14 cellular contexts compared by ENCODE assay signal in genomic region chr3:149114458-149114857, GRCh38.
"Had no signal": no experiment of that assay in that cellular context is flagged by ENCODE, and none has a peak within 500 bp of the region (broad histone marks: within the 10 kb centered on the region; RNA-seq: fewer than 3 reads in every experiment).

No MANE protein-coding gene starts in this region.

- DNase-seq: activated effector memory CD4-positive, alpha-beta T cell treated with Interleukin-2 at 50 U/mL for 16 hours; activated T-cell treated with anti-CD3 and anti-CD28 coated beads, Interleukin-2, amount 50 U/mL, for 1 hour; foreskin melanocyte; heart left ventricle; kidney; lower lobe of right lung; naive thymus-derived CD4-positive, alpha-beta T cell; sigmoid colon; stimulated activated CD4-positive, alpha-beta T cell treated with anti-CD3 and anti-CD28 coated beads, Interleukin-2, amount 100 ng/mL, for 24 hours; stimulated activated naive CD4-positive, alpha-beta T cell had no signal

- H3K4me1 Mint-ChIP-seq: activated naive CD4-positive, alpha-beta T cell treated with anti-CD3 and anti-CD28 coated beads, Interleukin-2, amount 50 U/mL, for 24 hours; naive thymus-derived CD4-positive, alpha-beta T cell had no signal

- H3K27me3 Mint-ChIP-seq: activated naive CD4-positive, alpha-beta T cell treated with anti-CD3 and anti-CD28 coated beads, Interleukin-2, amount 50 U/mL, for 24 hours; naive thymus-derived CD4-positive, alpha-beta T cell had no signal

- H3K9me3 ChIP-seq: breast epithelium, esophagus muscularis mucosa, heart left ventricle, lower lobe of right lung, sigmoid colon had no signal

- H3K36me3 Mint-ChIP-seq: activated naive CD4-positive, alpha-beta T cell treated with anti-CD3 and anti-CD28 coated beads, Interleukin-2, amount 50 U/mL, for 24 hours; naive thymus-derived CD4-positive, alpha-beta T cell had no signal

- H3K4me3 ChIP-seq: breast epithelium, esophagus muscularis mucosa, heart left ventricle, lower lobe of right lung, sigmoid colon had no signal

- ATAC-seq: lower lobe of right lung; naive thymus-derived CD4-positive, alpha-beta T cell had no signal

- H3K27ac ChIP-seq: breast epithelium, esophagus muscularis mucosa, heart left ventricle, lower lobe of right lung had no signal

- H3K4me3 Mint-ChIP-seq: activated naive CD4-positive, alpha-beta T cell treated with anti-CD3 and anti-CD28 coated beads, Interleukin-2, amount 50 U/mL, for 24 hours; naive thymus-derived CD4-positive, alpha-beta T cell; T-helper 1 cell treated with Interleukin-12 subunit alpha and Interleukin-12 subunit beta and Interleukin-4 antibody, amounts not matched to agents 30 μg/mL and 1 μg/mL, for 36 hours had no signal

- H3K36me3 ChIP-seq: breast epithelium, esophagus muscularis mucosa, heart left ventricle, lower lobe of right lung, sigmoid colon had no signal

- H3K9me3 Mint-ChIP-seq: activated naive CD4-positive, alpha-beta T cell treated with anti-CD3 and anti-CD28 coated beads, Interleukin-2, amount 50 U/mL, for 24 hours; T-helper 1 cell treated with Interleukin-12 subunit alpha and Interleukin-12 subunit beta and Interleukin-4 antibody, amounts not matched to agents 30 μg/mL and 1 μg/mL, for 36 hours had no signal

- H3K27me3 ChIP-seq: breast epithelium, esophagus muscularis mucosa, heart left ventricle, sigmoid colon had no signal

- H3K4me1 ChIP-seq: breast epithelium, lower lobe of right lung had no signal
